8 cellular contexts compared by ENCODE assay signal in genomic region chr9:38008168-38009034, GRCh38.
DNase-seq lines count a peak whose midpoint lies in the region; ATAC-seq and TF ChIP-seq lines count a peak whose summit lies in the region.

No MANE protein-coding gene starts in this region.

- ATAC-seq in GM21737 (IDR thresholded peaks at IDR 0.05; ENCODE audit: unreplicated experiment): peak; percentile 58

- CTCF ChIA-PET in GM10248 (lab: Yijun Ruan, JAX): interaction anchor here (0.7 to 1.4 kb wide), 6 partner anchors 11 to 80 kb away, joined by 3 to 4 read pairs (median 4); no protein-coding TSS in a partner anchor

- H3K4me3 ChIP-seq in fibroblast of pulmonary artery (replicated peaks; ENCODE audit: low read depth, low read length) (no peak overlapping the region), prostate gland (no peak overlapping the region)

- H3K4me1 ChIP-seq in prostate gland (replicated peaks): peaks cover 7% of the 10 kb centered on the region

- peak overlapping the region; percentile 2 to 49 for H3K27ac ChIP-seq in prostate gland

- peak; percentile 85 for DNase-seq in GM10248 (ENCODE audit: extremely low spot score)
- DNase-seq in activated CD4-positive, alpha-beta T cell treated with anti-CD3 and anti-CD28 coated beads, Interleukin-2, amount 50 U/mL, for 4 hours: peak; percentile 4 to 7
- peak; percentile 82 for DNase-seq in fibroblast of pulmonary artery (ENCODE audit: low read depth)
- DNase-seq in prostate gland (ENCODE audit: low spot score): peak; percentile 64
- DNase-seq in NCI-H82 (lab: John Stamatoyannopoulos, UW): no peak
- no peak for DNase-seq in middle frontal gyrus (ENCODE audit: extremely low spot score, low spot score)

- no peaks in the 10 kb centered on the region for H3K9me3 ChIP-seq in prostate gland

- no peaks in the 10 kb centered on the region for H3K27me3 ChIP-seq in prostate gland (replicated peaks; ENCODE audit: insufficient read depth)

- TF ChIP-seq RAD21 in Ishikawa (IDR thresholded peaks at IDR 0.05; ENCODE audit: low read depth): no peak

- 50% methylated on average over 10 of the region's 10 CpGs for WGBS in prostate gland

- TF ChIP-seq CTCF in GM10248 (IDR thresholded peaks at IDR 0.05; ENCODE audit: control extremely low read depth, extremely low read depth, low read depth, missing control alignments) (no peak), fibroblast of pulmonary artery (IDR thresholded peaks at IDR 0.05; ENCODE audit: low read length, missing control alignments) (no peak), prostate gland (IDR thresholded peaks at IDR 0.05) (peak in 2 of 4 experiments; percentile 3 to 8)

- intact Hi-C loops in prostate gland (cut with DNase I): no loop called here

- H3K36me3 ChIP-seq in prostate gland: no peaks in the 10 kb centered on the region

- POLR2A ChIA-PET in GM10248 (lab: Yijun Ruan, JAX): interaction anchor here (0.6 kb wide), 1 partner anchor 11 kb away, joined by 5 read pairs; no protein-coding TSS in a partner anchor

- TF ChIP-seq POLR2A in prostate gland (IDR thresholded peaks at IDR 0.05): peak; percentile 25

- peak; percentile 80; the same call in 1 of the 2 replicates for TF ChIP-seq EP300 in Ishikawa (IDR thresholded peaks at IDR 0.05; ENCODE audit: borderline replicate concordance)

TF ChIP-seq in Ishikawa, 13 proteins besides CTCF, POLR2A, EP300 and RAD21:
- TF ChIP-seq FOXM1 (IDR thresholded peaks at IDR 0.05; ENCODE audit: borderline replicate concordance, low read depth) (peak; percentile 75), CEBPB (IDR thresholded peaks at IDR 0.05) (peak; percentile 89), CREB1 (IDR thresholded peaks at IDR 0.05; ENCODE audit: low read depth) (no peak), YY1 (IDR thresholded peaks at IDR 0.05; ENCODE audit: low read depth) (no peak), TEAD4 (IDR thresholded peaks at IDR 0.05) (peak; percentile 69), NFIC (IDR thresholded peaks at IDR 0.05) (no peak), EGR1 (IDR thresholded peaks at IDR 0.05) (no peak), ZBTB7A (IDR thresholded peaks at IDR 0.05; ENCODE audit: low read depth) (no peak), REST (IDR thresholded peaks at IDR 0.05; ENCODE audit: low read depth) (no peak), TAF1 (IDR thresholded peaks at IDR 0.05; ENCODE audit: low read depth) (no peak), TCF12 (IDR thresholded peaks at IDR 0.05; ENCODE audit: low read depth) (peak; percentile 85)
- TF ChIP-seq, protein P1, sequence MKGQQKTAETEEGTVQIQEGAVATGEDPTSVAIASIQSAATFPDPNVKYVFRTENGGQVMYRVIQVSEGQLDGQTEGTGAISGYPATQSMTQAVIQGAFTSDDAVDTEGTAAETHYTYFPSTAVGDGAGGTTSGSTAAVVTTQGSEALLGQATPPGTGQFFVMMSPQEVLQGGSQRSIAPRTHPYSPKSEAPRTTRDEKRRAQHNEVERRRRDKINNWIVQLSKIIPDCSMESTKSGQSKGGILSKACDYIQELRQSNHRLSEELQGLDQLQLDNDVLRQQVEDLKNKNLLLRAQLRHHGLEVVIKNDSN (IDR thresholded peaks at IDR 0.05): 0 out of 2 replicates have a peak, but pooled peaks have one; percentile 19
- TF ChIP-seq, protein P2, sequence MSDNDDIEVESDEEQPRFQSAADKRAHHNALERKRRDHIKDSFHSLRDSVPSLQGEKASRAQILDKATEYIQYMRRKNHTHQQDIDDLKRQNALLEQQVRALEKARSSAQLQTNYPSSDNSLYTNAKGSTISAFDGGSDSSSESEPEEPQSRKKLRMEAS (IDR thresholded peaks at IDR 0.05): no peak

Comparison
In these comparisons a context has a peak if more than half of its experiments do, and no peak if none do; other contexts are left out.
1. DNase-seq: peak in GM10248 (single experiment), activated CD4-positive, alpha-beta T cell treated with anti-CD3 and anti-CD28 coated beads, Interleukin-2, amount 50 U/mL, for 4 hours (2 of 2), fibroblast of pulmonary artery (single experiment) and prostate gland (single experiment); none in NCI-H82 (single experiment) and middle frontal gyrus (single experiment).